1 cellular context compared by ENCODE assay signal in genomic region chr15:93031557-93032384, GRCh38. TPM values are rescaled to one million over a fixed set of nuclear protein-coding genes. Genes with fewer than 3 reads are reported as not detected.
"Had no signal": no experiment of that assay in that cellular context is flagged by ENCODE, and none has a peak within 500 bp of the region (broad histone marks: within the 10 kb centered on the region; RNA-seq: fewer than 3 reads in every experiment).

No MANE protein-coding gene starts in this region.

RNA-seq across cellular contexts. Expression of gene RGMA, which starts 57.2 kb away (rescaled TPM):
- total RNA-seq: SK-MEL-5 had no signal
